9 cellular contexts compared by ENCODE assay signal in genomic region chr19:43651758-43652545, GRCh38. TPM values are rescaled to one million over a fixed set of nuclear protein-coding genes. Genes with fewer than 3 reads are reported as not detected.
DNase-seq lines count a peak whose midpoint lies in the region; ATAC-seq, FAIRE-seq and TF ChIP-seq lines count a peak whose summit lies in the region.
"Had no signal": no experiment of that assay in that cellular context is flagged by ENCODE, and none has a peak within 500 bp of the region (broad histone marks: within the 10 kb centered on the region; RNA-seq: fewer than 3 reads in every experiment).

No MANE protein-coding gene starts in this region.

- TF ChIP-seq EP300 in H1 (IDR thresholded peaks at IDR 0.05; ENCODE audit: borderline replicate concordance in 1 of 2, low read depth in 2 of 2, low read length in 2 of 2), result no peak
- no peak for TF ChIP-seq EP300 in stomach (IDR thresholded peaks at IDR 0.05)

- no peak overlapping the region for H2BK120ac ChIP-seq in H1 (replicated peaks; ENCODE audit: low read depth, low read length)

- no peak for ATAC-seq in HG03139 (IDR thresholded peaks at IDR 0.05; ENCODE audit: unreplicated experiment)

- no peak overlapping the region for H3K56ac ChIP-seq in H1 (replicated peaks; ENCODE audit: insufficient read length, low read depth, low read length)

- no peaks in the 10 kb centered on the region for H3K79me2 ChIP-seq in H1 (ENCODE audit: control insufficient read depth in 1 of 2, insufficient read depth in 2 of 2, low read length in 2 of 2)

- H3K36me3 ChIP-seq in WERI-Rb-1, result no peaks in the 10 kb centered on the region
- peaks cover 6 to 26% (median 17%) of the 10 kb centered on the region in 4 experiments; a peak in 5 of 8 replicates for H3K36me3 ChIP-seq in H1 (ENCODE audit: control insufficient read depth in 2 of 4, insufficient read depth in 4 of 4, low read length in 3 of 4)
- H3K36me3 ChIP-seq in stomach, result peaks cover 24 to 98% (median 82%) of the 10 kb centered on the region in 4 donors

- H3K4me1 ChIP-seq in H1 (replicated peaks in 1 of 4; ENCODE audit: control insufficient read depth in 3 of 4, insufficient read depth in 4 of 4, low read length in 3 of 4) (no peaks in the 10 kb centered on the region; a peak in 1 of 7 replicates), stomach (peaks cover 0 to 4% (median 1%) of the 10 kb centered on the region in 4 donors)

- no peak overlapping the region for H2BK5ac ChIP-seq in H1 (ENCODE audit: low read depth, low read length)

- 80% methylated on average over 14 of the region's 14 CpGs; no CpG with 5 or more reads in 1 of the 2 experiments for WGBS in H1 (ENCODE audit: extremely low coverage in 1 of 2, insufficient coverage in 1 of 2, insufficient read length in 1 of 2, insufficient replicate concordance in 2 of 2, low coverage in 1 of 2, low lambda C conversion rate in 2 of 2, missing lambda C conversion rate in 1 of 2), 2 experiments
- WGBS in stomach, 5 donors, result 51 to 64% (median 61%) methylated on average over 14 of the region's 14 CpGs

- TF ChIP-seq RAD21 in H1 (IDR thresholded peaks at IDR 0.05 in 1 of 2, conservative IDR thresholded peaks at IDR 0.05 in 1 of 2; ENCODE audit: low read depth in 2 of 2, low read length in 2 of 2), result peak; percentile 81 to 87

- no peak overlapping the region for H3K4me2 ChIP-seq in H1 (ENCODE audit: insufficient read depth in 1 of 2, low read depth in 2 of 2, low read length in 2 of 2)

- FAIRE-seq in H1 (lab: Jason Lieb, UNC), result peak; percentile 82
- FAIRE-seq: frontal cortex had no signal

- H3K9me3 Mint-ChIP-seq in activated CD4-positive, alpha-beta T cell treated with anti-CD3 and anti-CD28 coated beads, Interleukin-2, amount 10 ng/mL, durations not matched to agents 24 days and 14 days, result no peaks in the 10 kb centered on the region
- peaks cover 7% of the 10 kb centered on the region for H3K9me3 Mint-ChIP-seq in mesothelial cell of epicardium

- no peaks in the 10 kb centered on the region for H3K23me2 ChIP-seq in H1 (ENCODE audit: low read depth, low read length)

- CTCF ChIA-PET in H1 (lab: Charles Lee; ENCODE audit: partially characterized antibody), result interaction anchor here (0.7 to 4.2 kb wide), 24 partner anchors 10 to 1483 kb away, joined by 3 to 32 read pairs (median 4); partner anchors contain the start of genes IRGQ and ZNF576

- no peak overlapping the region for H2BK20ac ChIP-seq in H1 (ENCODE audit: low read length)

- H3K4me1 Mint-ChIP-seq in activated CD4-positive, alpha-beta T cell treated with anti-CD3 and anti-CD28 coated beads, Interleukin-2, amount 10 ng/mL, durations not matched to agents 24 days and 14 days, result no peaks in the 10 kb centered on the region
- no peaks in the 10 kb centered on the region for H3K4me1 Mint-ChIP-seq in mesothelial cell of epicardium

- no peak overlapping the region for H2BK15ac ChIP-seq in H1 (ENCODE audit: low read length)

- H3K27me3 Mint-ChIP-seq in activated CD4-positive, alpha-beta T cell treated with anti-CD3 and anti-CD28 coated beads, Interleukin-2, amount 10 ng/mL, durations not matched to agents 24 days and 14 days, result no peaks in the 10 kb centered on the region
- H3K27me3 Mint-ChIP-seq in mesothelial cell of epicardium (ENCODE audit: low read depth), result no peaks in the 10 kb centered on the region

- no peak overlapping the region for H3K9ac ChIP-seq in H1 (replicated peaks in 1 of 4; ENCODE audit: extremely low read depth in 1 of 4, low read depth in 3 of 4, low read length in 3 of 4)

- H3K4ac ChIP-seq in H1 (replicated peaks; ENCODE audit: insufficient read length, low read depth, low read length), result no peak overlapping the region

- peak overlapping the region; percentile 57 for H3K4me3 ChIP-seq in WERI-Rb-1 (ENCODE audit: low read depth, low read length)
- no peak overlapping the region for H3K4me3 ChIP-seq in H1 (ENCODE audit: extremely low read depth in 1 of 4, insufficient read depth in 2 of 4, low read depth in 3 of 4, low read length in 4 of 4)
- peak overlapping the region in 2 of 4 donors; percentile 8 to 15 for H3K4me3 ChIP-seq in stomach

- no peaks in the 10 kb centered on the region for H3K79me1 ChIP-seq in H1 (ENCODE audit: low read depth, low read length)

- H4K5ac ChIP-seq in H1 (ENCODE audit: insufficient read length, low read depth, low read length), result no peak overlapping the region

- POLR2A ChIA-PET in H1 (lab: Charles Lee; ENCODE audit: partially characterized antibody), result interaction anchor here (1.2 kb wide), 1 partner anchor 10 kb away, joined by 3 read pairs; no protein-coding TSS in a partner anchor

- H3K23ac ChIP-seq in H1 (ENCODE audit: insufficient read length), result no peak overlapping the region

- H3K27ac ChIP-seq in WERI-Rb-1, result peak overlapping the region; percentile 72
- no peak overlapping the region for H3K27ac ChIP-seq in H1 (ENCODE audit: low read depth, low read length)
- peak overlapping the region in 2 of 5 donors; percentile 25 to 33 for H3K27ac ChIP-seq in stomach

- peak; percentile 83 for DNase-seq in activated CD4-positive, alpha-beta T cell treated with anti-CD3 and anti-CD28 coated beads, Interleukin-2, amount 10 ng/mL, durations not matched to agents 24 days and 14 days
- DNase-seq in activated CD4-positive, alpha-beta T cell treated with anti-CD3 and anti-CD28 coated beads for 1 hour, result no peak
- peak; percentile 12 for DNase-seq in NCI-H1105 (lab: John Stamatoyannopoulos, UW)
- peak; percentile 77 for DNase-seq in WERI-Rb-1
- peak in 1 of 2 experiments; percentile 80 for DNase-seq in H1 (ENCODE audit: low read depth in 1 of 2, low spot score in 2 of 2)
- peak in 1 of 2 experiments; percentile 57 for DNase-seq in mesothelial cell of epicardium (ENCODE audit: low spot score in 2 of 2, unreplicated experiment in 2 of 2)
- peak; percentile 66 for DNase-seq in stomach

- H3K36me3 Mint-ChIP-seq in activated CD4-positive, alpha-beta T cell treated with anti-CD3 and anti-CD28 coated beads, Interleukin-2, amount 10 ng/mL, durations not matched to agents 24 days and 14 days (ENCODE audit: low read depth), result peaks cover 50% of the 10 kb centered on the region
- peaks cover 39% of the 10 kb centered on the region for H3K36me3 Mint-ChIP-seq in mesothelial cell of epicardium

- intact Hi-C loops in activated CD4-positive, alpha-beta T cell treated with anti-CD3 and anti-CD28 coated beads, Interleukin-2, amount 10 ng/mL, durations not matched to agents 24 days and 14 days (cut with micrococcal nuclease), result loop anchor here (1.0 kb wide), 1 partner anchor 97 kb away; no protein-coding TSS in a partner anchor
- intact Hi-C loops in stomach (cut with DNase I; ENCODE audit: low total_unique reads), result loop anchor here (10.0 kb wide), 1 partner anchor 97 kb away; no protein-coding TSS in a partner anchor

- H3K4me3 Mint-ChIP-seq in activated CD4-positive, alpha-beta T cell treated with anti-CD3 and anti-CD28 coated beads, Interleukin-2, amount 10 ng/mL, durations not matched to agents 24 days and 14 days, result no peak overlapping the region
- H3K4me3 Mint-ChIP-seq in mesothelial cell of epicardium, result no peak overlapping the region

- H4K91ac ChIP-seq in H1 (replicated peaks; ENCODE audit: insufficient read length, low read length), result no peak overlapping the region

- no peak overlapping the region for H3K27ac Mint-ChIP-seq in activated CD4-positive, alpha-beta T cell treated with anti-CD3 and anti-CD28 coated beads, Interleukin-2, amount 10 ng/mL, durations not matched to agents 24 days and 14 days
- H3K27ac Mint-ChIP-seq in mesothelial cell of epicardium, result peak overlapping the region; percentile 21

- TF ChIP-seq POLR2A in H1 (IDR thresholded peaks at IDR 0.05; ENCODE audit: control extremely low read depth in 1 of 2, low read depth in 2 of 2, low read length in 2 of 2), result no peak
- TF ChIP-seq POLR2A in stomach (IDR thresholded peaks at IDR 0.05), result no peak

- no peak overlapping the region for H2BK12ac ChIP-seq in H1 (ENCODE audit: low read depth, low read length)

- H4K8ac ChIP-seq in H1 (ENCODE audit: extremely low read depth, insufficient read depth, low read length), result no peak overlapping the region; the same call in 1 of the 2 replicates

- no peak overlapping the region for H2AK5ac ChIP-seq in H1 (ENCODE audit: low read depth, low read length)

- peak; percentile 75 for TF ChIP-seq CTCF in WERI-Rb-1 (IDR thresholded peaks at IDR 0.05; ENCODE audit: low read depth, low read length)
- peak; percentile 84 to 92 (median 86) for TF ChIP-seq CTCF in H1 (IDR thresholded peaks at IDR 0.05; ENCODE audit: control extremely low read depth in 1 of 3, insufficient read depth in 1 of 3, low read depth in 1 of 3, low read length in 3 of 3)
- TF ChIP-seq CTCF in mesothelial cell of epicardium (IDR thresholded peaks at IDR 0.05; ENCODE audit: unreplicated experiment), result peak; percentile 57
- peak in 5 of 7 experiments; percentile 56 to 83 (median 71) for TF ChIP-seq CTCF in stomach (IDR thresholded peaks at IDR 0.05)

- H3K18ac ChIP-seq in H1 (ENCODE audit: extremely low read depth, low read length), result no peak overlapping the region

- no peak overlapping the region for H2AFZ ChIP-seq in H1 (ENCODE audit: low read length)

- H4K20me1 ChIP-seq in H1 (replicated peaks in 1 of 2; ENCODE audit: control insufficient read depth in 1 of 2, insufficient read depth in 2 of 2, low read length in 2 of 2), result no peaks in the 10 kb centered on the region

- no peaks in the 10 kb centered on the region for H3K9me3 ChIP-seq in WERI-Rb-1 (ENCODE audit: severe bottlenecking)
- no peaks in the 10 kb centered on the region; a peak in 1 of 4 replicates for H3K9me3 ChIP-seq in H1 (ENCODE audit: insufficient read depth in 2 of 2, low read depth in 1 of 2, low read length in 1 of 2)
- no peaks in the 10 kb centered on the region for H3K9me3 ChIP-seq in stomach

- no peak overlapping the region for H3K14ac ChIP-seq in H1 (ENCODE audit: insufficient read length)

- H3K27me3 ChIP-seq in WERI-Rb-1 (ENCODE audit: insufficient read depth, low read depth, severe bottlenecking) (no peaks in the 10 kb centered on the region), H1 (replicated peaks in 1 of 4; ENCODE audit: control insufficient read depth in 3 of 4, extremely low read depth in 1 of 4, insufficient read depth in 3 of 4, low read length in 3 of 4) (no peaks in the 10 kb centered on the region), stomach (no peaks in the 10 kb centered on the region)

RNA-seq across cellular contexts. Expression of gene CADM4, which starts 12.3 kb away (rescaled TPM):
- total RNA-seq in activated CD4-positive, alpha-beta T cell treated with anti-CD3 and anti-CD28 coated beads, Interleukin-2, amount 10 ng/mL, durations not matched to agents 24 days and 14 days, result 0.28 and 0.44 TPM in 2 replicates
- 23.1 and 25.0 TPM in 2 replicates for total RNA-seq in H1 (2021; fragmentation: NEBNext Ultra II Directional; extraction: Animal tissue kit (Norgen Biotek cat#: 25700))
- polyA plus RNA-seq in H1 (2011; rRNA removed) (13.5 and 20.7 TPM in 2 replicates), stomach (10 to 100 TPM in 1 of 3 donors, 1 to 10 TPM in 2; 5.0 to 14.2 (median 8.9) TPM)
- polyA plus RNA-seq in H1 (2011; cell fraction: cytosol; rRNA removed), result 13.8 TPM
- polyA plus RNA-seq in H1 (2011; cell fraction: nucleus; rRNA removed), result 16.9 TPM
- 20.2 to 29.4 TPM (median 26.6 TPM) in 4 replicates for polyA plus RNA-seq in H1 (2012, experiment 1 of 2)
- polyA plus RNA-seq in H1 (2012, experiment 2 of 2), result 12.6 TPM
- polyA plus RNA-seq in H1 (2013, experiment 1 of 2), result 33.6 TPM
- 39.6 TPM for polyA plus RNA-seq in H1 (2013, experiment 2 of 2)
- 6.4 and 8.3 TPM in 2 replicates for polyA minus RNA-seq in H1 (2011; rRNA and poly(A)+ RNA removed)
- polyA minus RNA-seq in H1 (2011; cell fraction: cytosol; rRNA and poly(A)+ RNA removed), result 9.4 TPM
- polyA minus RNA-seq in H1 (2011; cell fraction: nucleus; rRNA and poly(A)+ RNA removed), result 3.7 TPM
- total RNA-seq in mesothelial cell of epicardium (45.8 to 48.3 TPM (median 47.1 TPM) in 3 replicates), stomach (1 to 10 TPM in 4 of 5 donors, not detected in 1; 4.9 to 8.6 (median 6.2) TPM)

RNA-seq across cellular contexts. Expression of gene PLAUR, which starts 18.0 kb away (rescaled TPM):
- 13.8 and 14.9 TPM in 2 replicates for total RNA-seq in activated CD4-positive, alpha-beta T cell treated with anti-CD3 and anti-CD28 coated beads, Interleukin-2, amount 10 ng/mL, durations not matched to agents 24 days and 14 days
- total RNA-seq in H1 (2021; fragmentation: NEBNext Ultra II Directional; extraction: Animal tissue kit (Norgen Biotek cat#: 25700)), result 22.9 and 23.0 TPM in 2 replicates
- 23.4 and 29.8 TPM in 2 replicates for polyA plus RNA-seq in H1 (2011; rRNA removed)
- polyA plus RNA-seq in H1 (2011; cell fraction: cytosol; rRNA removed), result 33.3 TPM
- polyA plus RNA-seq in H1 (2011; cell fraction: nucleus; rRNA removed), result 32.7 TPM
- polyA plus RNA-seq in H1 (2012, experiment 1 of 2), result 22.5 to 28.7 TPM (median 26.3 TPM) in 4 replicates
- polyA plus RNA-seq in H1 (2012, experiment 2 of 2), result 16.1 TPM
- polyA plus RNA-seq in H1 (2013, experiment 1 of 2), result 32.2 TPM
- polyA plus RNA-seq in H1 (2013, experiment 2 of 2), result 35.2 TPM
- 11.9 and 15.1 TPM in 2 replicates for polyA minus RNA-seq in H1 (2011; rRNA and poly(A)+ RNA removed)
- 8.6 TPM for polyA minus RNA-seq in H1 (2011; cell fraction: cytosol; rRNA and poly(A)+ RNA removed)
- polyA minus RNA-seq in H1 (2011; cell fraction: nucleus; rRNA and poly(A)+ RNA removed), result 9.9 TPM
- 18.5 to 22.7 TPM (median 22.2 TPM) in 3 replicates for total RNA-seq in mesothelial cell of epicardium
- 10 to 100 TPM in 4 of 5 donors, 1 to 10 TPM in 1; 2.0 to 57.2 (median 26.1) TPM for total RNA-seq in stomach
- polyA plus RNA-seq in stomach, result 10 to 100 TPM in 2 of 3 donors, 1 to 10 TPM in 1; 9.1 to 35.9 (median 31.1) TPM

RNA-seq across cellular contexts. Expression of gene ZNF428, which starts 32.5 kb away (rescaled TPM):
- 18.1 and 19.4 TPM in 2 replicates for total RNA-seq in activated CD4-positive, alpha-beta T cell treated with anti-CD3 and anti-CD28 coated beads, Interleukin-2, amount 10 ng/mL, durations not matched to agents 24 days and 14 days
- 16.7 and 19.5 TPM in 2 replicates for total RNA-seq in H1 (2021; fragmentation: NEBNext Ultra II Directional; extraction: Animal tissue kit (Norgen Biotek cat#: 25700))
- polyA plus RNA-seq in H1 (2011; rRNA removed) (7.8 and 15.5 TPM in 2 replicates), stomach (10 to 100 TPM; 30.9 to 47.9 (median 42.8) TPM)
- polyA plus RNA-seq in H1 (2011; cell fraction: cytosol; rRNA removed), result 14.5 TPM
- 16.4 TPM for polyA plus RNA-seq in H1 (2011; cell fraction: nucleus; rRNA removed)
- polyA plus RNA-seq in H1 (2012, experiment 1 of 2), result 15.6 to 23.2 TPM (median 22.3 TPM) in 4 replicates
- 13.0 TPM for polyA plus RNA-seq in H1 (2012, experiment 2 of 2)
- 6.0 TPM for polyA plus RNA-seq in H1 (2013, experiment 1 of 2)
- 5.6 TPM for polyA plus RNA-seq in H1 (2013, experiment 2 of 2)
- 1.1 and 2.2 TPM in 2 replicates for polyA minus RNA-seq in H1 (2011; rRNA and poly(A)+ RNA removed)
- 5.4 TPM for polyA minus RNA-seq in H1 (2011; cell fraction: cytosol; rRNA and poly(A)+ RNA removed)
- polyA minus RNA-seq in H1 (2011; cell fraction: nucleus; rRNA and poly(A)+ RNA removed), result 6.6 TPM
- total RNA-seq in mesothelial cell of epicardium (92.2 to 96.2 TPM (median 92.4 TPM) in 3 replicates), stomach (10 to 100 TPM in 4 of 5 donors, 1 to 10 TPM in 1; 7.8 to 72.7 (median 11.2) TPM)

RNA-seq across cellular contexts. Expression of gene SRRM5, which starts 40.1 kb away (rescaled TPM):
- 0.19 and 0.37 TPM in 2 replicates for total RNA-seq in activated CD4-positive, alpha-beta T cell treated with anti-CD3 and anti-CD28 coated beads, Interleukin-2, amount 10 ng/mL, durations not matched to agents 24 days and 14 days
- total RNA-seq in H1 (2021; fragmentation: NEBNext Ultra II Directional; extraction: Animal tissue kit (Norgen Biotek cat#: 25700)), result 0.11 and 0.25 TPM in 2 replicates
- polyA plus RNA-seq in H1 (2011; rRNA removed) (0.06 and 0.16 TPM in 2 replicates), stomach (under 1 TPM in 2 of 3 donors, not detected in 1; 0.45 to 0.50 TPM)
- polyA plus RNA-seq in H1 (2011; cell fraction: cytosol; rRNA removed), result 0.25 TPM
- 0.51 TPM for polyA plus RNA-seq in H1 (2011; cell fraction: nucleus; rRNA removed)
- polyA plus RNA-seq in H1 (2012, experiment 1 of 2), result 0.28 to 0.32 TPM (median 0.29 TPM) in 4 replicates
- 0.07 TPM for polyA plus RNA-seq in H1 (2012, experiment 2 of 2)
- polyA plus RNA-seq in H1 (2013, experiment 1 of 2), result 0.22 TPM
- polyA plus RNA-seq in H1 (2013, experiment 2 of 2), result 0.24 TPM
- 0.07 and 0.28 TPM in 2 replicates for polyA minus RNA-seq in H1 (2011; rRNA and poly(A)+ RNA removed)
- not detected for polyA minus RNA-seq in H1 (2011; cell fraction: cytosol; rRNA and poly(A)+ RNA removed)
- polyA minus RNA-seq in H1 (2011; cell fraction: nucleus; rRNA and poly(A)+ RNA removed), result not detected
- total RNA-seq in mesothelial cell of epicardium (0.36 to 0.63 TPM (median 0.58 TPM) in 3 replicates), stomach (not detected)
- total RNA-seq: frontal cortex had no signal

RNA-seq across cellular contexts. Expression of gene ZNF576, which starts 55.6 kb away (rescaled TPM):
- total RNA-seq in activated CD4-positive, alpha-beta T cell treated with anti-CD3 and anti-CD28 coated beads, Interleukin-2, amount 10 ng/mL, durations not matched to agents 24 days and 14 days, result 14.4 and 15.3 TPM in 2 replicates
- total RNA-seq in H1 (2021; fragmentation: NEBNext Ultra II Directional; extraction: Animal tissue kit (Norgen Biotek cat#: 25700)), result 13.6 and 14.7 TPM in 2 replicates
- 32.4 and 35.9 TPM in 2 replicates for polyA plus RNA-seq in H1 (2011; rRNA removed)
- polyA plus RNA-seq in H1 (2011; cell fraction: cytosol; rRNA removed), result 22.3 TPM
- polyA plus RNA-seq in H1 (2011; cell fraction: nucleus; rRNA removed), result 19.5 TPM
- 11.7 to 16.0 TPM (median 13.6 TPM) in 4 replicates for polyA plus RNA-seq in H1 (2012, experiment 1 of 2)
- 18.5 TPM for polyA plus RNA-seq in H1 (2012, experiment 2 of 2)
- 17.0 TPM for polyA plus RNA-seq in H1 (2013, experiment 1 of 2)
- polyA plus RNA-seq in H1 (2013, experiment 2 of 2), result 17.1 TPM
- polyA minus RNA-seq in H1 (2011; rRNA and poly(A)+ RNA removed), result 10.6 and 11.2 TPM in 2 replicates
- polyA minus RNA-seq in H1 (2011; cell fraction: cytosol; rRNA and poly(A)+ RNA removed), result 4.4 TPM
- 11.5 TPM for polyA minus RNA-seq in H1 (2011; cell fraction: nucleus; rRNA and poly(A)+ RNA removed)
- 11.4 to 12.6 TPM (median 12.6 TPM) in 3 replicates for total RNA-seq in mesothelial cell of epicardium
- total RNA-seq in stomach, result 10 to 100 TPM in 3 of 5 donors, 1 to 10 TPM in 1, not detected in 1; 4.2 to 21.6 (median 15.9) TPM
- polyA plus RNA-seq in stomach, result 10 to 100 TPM; 13.7 to 18.2 (median 14.9) TPM
